ENCODE assay signal across 2 cellular contexts in genomic region chr12:49296836-49297694, GRCh38.
A peak's percentile ranks its signal among the peaks of the same experiment; 100 is the strongest.
TF ChIP-seq lines count a peak whose summit lies in the region.

No MANE protein-coding gene starts in this region.

TF ChIP-seq in HCT116, 20 proteins besides CTCF, POLR2A, EP300 and RAD21:
- TF ChIP-seq REST (IDR thresholded peaks at IDR 0.05; ENCODE audit: low read depth): no peak
- TF ChIP-seq ATF3 (IDR thresholded peaks at IDR 0.05): no peak
- no peak for TF ChIP-seq ZNF274 (IDR thresholded peaks at IDR 0.05; ENCODE audit: low read depth, low read length)
- no peak for TF ChIP-seq SRF (IDR thresholded peaks at IDR 0.05; ENCODE audit: low read depth)
- no peak for TF ChIP-seq CBX3 (IDR thresholded peaks at IDR 0.05; ENCODE audit: low read depth)
- no peak for TF ChIP-seq FOSL1 (IDR thresholded peaks at IDR 0.05; ENCODE audit: low read depth)
- TF ChIP-seq POLR2AphosphoS5 (IDR thresholded peaks at IDR 0.05; ENCODE audit: low read depth, low read length): peak; percentile 62
- no peak for TF ChIP-seq ELF1 (IDR thresholded peaks at IDR 0.05; ENCODE audit: borderline replicate concordance, low read depth)
- peak; percentile 58 for TF ChIP-seq YY1 (IDR thresholded peaks at IDR 0.05; ENCODE audit: extremely low read depth, insufficient replicate concordance, low read depth, low read length)
- no peak for TF ChIP-seq SP1 (IDR thresholded peaks at IDR 0.05; ENCODE audit: low read depth)
- TF ChIP-seq TCF7L2 (IDR thresholded peaks at IDR 0.05; ENCODE audit: borderline replicate concordance, extremely low read depth, insufficient read depth, insufficient read length): no peak
- TF ChIP-seq ZBTB33 (IDR thresholded peaks at IDR 0.05; ENCODE audit: extremely low read depth, insufficient replicate concordance, low read length): no peak
- no peak for TF ChIP-seq EZH2 (IDR thresholded peaks at IDR 0.05)
- no peak for TF ChIP-seq EGR1 (IDR thresholded peaks at IDR 0.05; ENCODE audit: low read depth)
- TF ChIP-seq EZH2phosphoT487 (IDR thresholded peaks at IDR 0.05; ENCODE audit: borderline replicate concordance): no peak
- no peak for TF ChIP-seq ZFX (IDR thresholded peaks at IDR 0.05)
- no peak; the same call in 1 of the 2 replicates for TF ChIP-seq CEBPB (IDR thresholded peaks at IDR 0.05; ENCODE audit: low read depth)
- 0 out of 2 replicates have a peak, but pooled peaks have one; percentile 24 for TF ChIP-seq MAX (IDR thresholded peaks at IDR 0.05)
- TF ChIP-seq JUND (IDR thresholded peaks at IDR 0.05): no peak
- TF ChIP-seq SIN3A (IDR thresholded peaks at IDR 0.05; ENCODE audit: low read depth): no peak

TF ChIP-seq in K562, 482 proteins besides CTCF, POLR2A, EP300 and RAD21 (continues in another document):
- TF ChIP-seq GABPB1 (CRISPR knock-in tag; IDR thresholded peaks at IDR 0.05) (peak; percentile 30; the same call in 1 of the 2 replicates), NCOA4 (IDR thresholded peaks at IDR 0.05; ENCODE audit: partially characterized antibody) (no peak), KLF13 (tag; IDR thresholded peaks at IDR 0.05; ENCODE audit: borderline replicate concordance, low read depth) (0 out of 2 replicates have a peak, but pooled peaks have one; percentile 23), MGA (IDR thresholded peaks at IDR 0.05) (peak; percentile 84), YBX1 (IDR thresholded peaks at IDR 0.05) (no peak), RB1 (IDR thresholded peaks at IDR 0.05; ENCODE audit: low read depth) (peak; percentile 45; the same call in 1 of the 2 replicates), TFAP4 (CRISPR knock-in tag; IDR thresholded peaks at IDR 0.05; ENCODE audit: borderline replicate concordance) (0 out of 2 replicates have a peak, but pooled peaks have one; percentile 31), E2F4 (CRISPR knock-in tag; IDR thresholded peaks at IDR 0.05; ENCODE audit: low read depth) (0 out of 2 replicates have a peak, but pooled peaks have one; percentile 19), CTCFL (IDR thresholded peaks at IDR 0.05; ENCODE audit: borderline replicate concordance, insufficient read depth, low read depth, low read length, poor library complexity, severe bottlenecking) (peak; percentile 25), CREB1 (IDR thresholded peaks at IDR 0.05) (no peak), CREB1 (CRISPR knock-in tag; IDR thresholded peaks at IDR 0.05) (0 out of 2 replicates have a peak, but pooled peaks have one; percentile 42), ATF7 (IDR thresholded peaks at IDR 0.05) (0 out of 2 replicates have a peak, but pooled peaks have one; percentile 1), LCOR (CRISPR knock-in tag; IDR thresholded peaks at IDR 0.05) (no peak), BCOR (IDR thresholded peaks at IDR 0.05) (peak; percentile 29; the same call in 1 of the 2 replicates), EP400 (IDR thresholded peaks at IDR 0.05) (peak; percentile 41; the same call in 1 of the 2 replicates), NR1H2 (CRISPR knock-in tag; IDR thresholded peaks at IDR 0.05) (0 out of 2 replicates have a peak, but pooled peaks have one; percentile 79), MAZ (CRISPR knock-in tag; conservative IDR thresholded peaks at IDR 0.05 in 1 of 2, IDR thresholded peaks at IDR 0.05 in 1 of 2) (peak; percentile 31 to 60; a peak in 2 of 4 replicates), ZNF740 (CRISPR knock-in tag; IDR thresholded peaks at IDR 0.05) (peak; percentile 66; the same call in 1 of the 2 replicates), ZNF740 (tag; IDR thresholded peaks at IDR 0.05) (no peak), ZBTB33 (CRISPR knock-in tag; IDR thresholded peaks at IDR 0.05) (no peak), ZNF316 (IDR thresholded peaks at IDR 0.05) (0 out of 2 replicates have a peak, but pooled peaks have one; percentile 1), E2F6 (IDR thresholded peaks at IDR 0.05; ENCODE audit: borderline replicate concordance in 1 of 2, extremely low read depth in 1 of 2, insufficient read depth in 1 of 2, insufficient read length in 1 of 2, low read depth in 1 of 2, low read length in 1 of 2, poor library complexity in 1 of 2, severe bottlenecking in 1 of 2) (peak; percentile 24 to 46), MAX (CRISPR knock-in tag; IDR thresholded peaks at IDR 0.05) (peak; percentile 33; the same call in 1 of the 2 replicates), POLR2G (IDR thresholded peaks at IDR 0.05; ENCODE audit: low read depth, low read length) (peak; percentile 80)
